Comparison of ENCODE assay signal across 8 cellular contexts in the genomic region with DNA sequence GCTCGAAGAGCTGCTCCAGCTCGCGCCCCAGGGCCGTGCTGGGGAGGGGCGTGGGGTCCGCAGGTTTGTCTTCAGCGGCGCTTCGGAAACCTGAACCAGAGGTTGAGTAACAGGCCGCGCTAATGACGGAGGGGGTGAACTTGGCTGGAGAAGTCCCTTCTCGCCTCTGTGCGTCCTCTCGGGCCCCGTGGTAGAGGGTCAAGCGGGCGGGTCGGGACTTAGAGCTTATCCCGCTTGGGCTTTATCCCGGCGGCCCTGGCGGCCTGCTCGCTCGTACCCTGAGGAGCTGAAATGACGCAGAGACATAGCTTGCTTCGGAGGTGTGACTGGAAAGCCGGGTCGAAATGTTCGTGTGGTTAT. TPM values are rescaled to one million over a fixed set of nuclear protein-coding genes. Genes with fewer than 3 reads are reported as not detected.
DNase-seq lines count a peak whose midpoint lies in the region; TF ChIP-seq lines count a peak whose summit lies in the region.

No MANE protein-coding gene starts in this region.

- peak overlapping the region; percentile 56 for H3K14ac ChIP-seq in trophoblast cell (ENCODE audit: low read length)

- peaks cover 7% of the 10 kb centered on the region; the same call in 1 of the 2 replicates for H3F3A ChIP-seq in MM.1S (ENCODE audit: insufficient read depth, low read length)

- H3K4me2 ChIP-seq in MM.1S (ENCODE audit: low read depth, low read length) (peak overlapping the region; percentile 81), trophoblast cell (ENCODE audit: low read length) (peak overlapping the region; percentile 92)

- H3K4me1 ChIP-seq in MM.1S (ENCODE audit: low read length): peaks cover 11% of the 10 kb centered on the region; the same call in 1 of the 2 replicates
- peaks cover 0 to 6% of the 10 kb centered on the region in 2 experiments for H3K4me1 ChIP-seq in trophoblast cell (ENCODE audit: control insufficient read depth in 1 of 2, insufficient read depth in 2 of 2, low read length in 2 of 2)

- H3K9ac ChIP-seq in MM.1S (ENCODE audit: low read length) (peak overlapping the region; percentile 85), trophoblast cell (ENCODE audit: low read length) (peak overlapping the region; percentile 91)

- H2AFZ ChIP-seq in MM.1S (ENCODE audit: low read length) (peak overlapping the region; percentile 43), trophoblast cell (ENCODE audit: insufficient read depth, low read length, poor library complexity) (peak overlapping the region; percentile 67)

- H3K79me1 ChIP-seq in trophoblast cell (ENCODE audit: low read length): peaks cover 6% of the 10 kb centered on the region

- H2BK120ac ChIP-seq in trophoblast cell (ENCODE audit: insufficient read depth, low read length, poor library complexity): no peak overlapping the region

- intact Hi-C loops in head of caudate nucleus (cut with DNase I): loop anchor here (5.0 to 10.0 kb wide), 3 partner anchors 92 to 512 kb away; a partner anchor contains a TSS

- H3K27me3 ChIP-seq in H7 (ENCODE audit: control insufficient read depth, insufficient read depth, low read length) (no peaks in the 10 kb centered on the region), MM.1S (replicated peaks; ENCODE audit: insufficient read depth, low read length) (no peaks in the 10 kb centered on the region), trophoblast cell (ENCODE audit: insufficient read depth, low read length) (no peaks in the 10 kb centered on the region)

- H3K36me3 ChIP-seq in H7 (replicated peaks; ENCODE audit: control insufficient read depth, insufficient read depth, low read length) (no peaks in the 10 kb centered on the region), MM.1S (replicated peaks; ENCODE audit: insufficient read depth, low read length) (0 out of 2 replicates have a peak, but pooled peaks cover 3% of the 10 kb centered on the region), trophoblast cell (ENCODE audit: control insufficient read depth in 1 of 2, insufficient read depth in 2 of 2, low read length in 2 of 2) (no peaks in the 10 kb centered on the region)

- H3K27ac ChIP-seq in MM.1S (ENCODE audit: low read length): peak overlapping the region; percentile 76
- peak overlapping the region; percentile 61 for H3K27ac ChIP-seq in trophoblast cell (ENCODE audit: low read depth, low read length)

- peak overlapping the region; percentile 65 for H4K91ac ChIP-seq in trophoblast cell (ENCODE audit: low read depth, low read length)

- peak overlapping the region; percentile 97 for H3K4me3 ChIP-seq in GM08714 (ENCODE audit: low read length)
- peak overlapping the region; percentile 93 for H3K4me3 ChIP-seq in H7 (ENCODE audit: insufficient read depth, low read depth, low read length)
- peak overlapping the region; percentile 78 for H3K4me3 ChIP-seq in MM.1S (ENCODE audit: low read length)
- peak overlapping the region; percentile 96 for H3K4me3 ChIP-seq in trophoblast cell (ENCODE audit: low read depth, low read length)

- DNase-seq in H7: peak; percentile 68
- peak; percentile 41 for DNase-seq in MM.1S
- DNase-seq in activated T-helper 9 cell treated with anti-CD3 and anti-CD28 coated beads, Interleukin-2, amount 50 U/mL, for 16 hours (ENCODE audit: low read depth): peak; percentile 12
- peak in 23 of 42 donors; percentile 13 to 66 (median 39) for DNase-seq in head of caudate nucleus
- DNase-seq in trophoblast cell: peak; percentile 78 to 79
- no peak for DNase-seq in retina
- DNase-seq in cerebellar cortex (ENCODE audit: low spot score): no peak

- no peak overlapping the region for H3K4ac ChIP-seq in trophoblast cell (ENCODE audit: low read depth, low read length)

- no peaks in the 10 kb centered on the region for H3K9me2 ChIP-seq in MM.1S (replicated peaks; ENCODE audit: insufficient read depth, low read length)

- peak overlapping the region; percentile 17 for H2BK5ac ChIP-seq in trophoblast cell (ENCODE audit: low read depth, low read length, poor library complexity)

- H3K79me2 ChIP-seq in MM.1S (ENCODE audit: low read length): peaks cover 94% of the 10 kb centered on the region
- peaks cover 5% of the 10 kb centered on the region for H3K79me2 ChIP-seq in trophoblast cell (ENCODE audit: control insufficient read depth, insufficient read depth, low read length, poor library complexity)

- peaks cover 14% of the 10 kb centered on the region for H4K20me1 ChIP-seq in MM.1S (ENCODE audit: insufficient read depth, low read length)

- peak overlapping the region; percentile 13 for H3K18ac ChIP-seq in trophoblast cell (ENCODE audit: low read length)

- peak overlapping the region; percentile 40 for H4K12ac ChIP-seq in trophoblast cell (ENCODE audit: low read depth, low read length)

- WGBS in trophoblast cell (ENCODE audit: extremely low coverage, insufficient coverage, insufficient read length): no CpG with 5 or more reads among the region's 30 CpGs

- peak overlapping the region; percentile 73 for H4K8ac ChIP-seq in trophoblast cell (ENCODE audit: low read depth, low read length)

- H2AK5ac ChIP-seq in trophoblast cell (ENCODE audit: low read length): no peak overlapping the region

- H3K9me3 ChIP-seq in MM.1S (replicated peaks; ENCODE audit: insufficient read depth, low read length) (no peaks in the 10 kb centered on the region), trophoblast cell (ENCODE audit: insufficient read depth, low read depth, low read length) (no peaks in the 10 kb centered on the region)

- H2BK12ac ChIP-seq in trophoblast cell (ENCODE audit: low read length): no peak overlapping the region

- H3K23ac ChIP-seq in trophoblast cell (ENCODE audit: low read length): no peak overlapping the region

- TF ChIP-seq CTCF in MM.1S (IDR thresholded peaks at IDR 0.05; ENCODE audit: low read length): no peak

RNA-seq across cellular contexts. Expression of a gene that starts 0.5 kb away (rescaled TPM):
- 24.7 and 38.3 TPM in 2 replicates for total RNA-seq in H7 (2014; rRNA removed; shearing (Covaris generic))
- 32.0 and 35.1 TPM in 2 replicates for polyA plus RNA-seq in trophoblast cell (2013)

RNA-seq across cellular contexts. Expression of a gene that starts 0.6 kb away (rescaled TPM):
- total RNA-seq in H7 (2014; rRNA removed; shearing (Covaris generic)): 22.2 and 23.8 TPM in 2 replicates
- polyA plus RNA-seq in trophoblast cell (2013): 8.2 and 9.2 TPM in 2 replicates

Comparison
In these comparisons a context has a peak if more than half of its experiments do, and no peak if none do; other contexts are left out.
1. DNase-seq: peak in H7 (single experiment), MM.1S (single experiment), activated T-helper 9 cell treated with anti-CD3 and anti-CD28 coated beads, Interleukin-2, amount 50 U/mL, for 16 hours (single experiment), head of caudate nucleus (23 of 42) and trophoblast cell (2 of 2); none in retina (single experiment) and cerebellar cortex (single experiment).
2. Peak in every context shown above with its lines, with median percentiles within 50 percentile points of each other: H3K4me3 ChIP-seq.